Comparison of ENCODE assay signal across 8 cellular contexts in genomic region chr12:48183091-48183875, GRCh38. TPM values are rescaled to one million over a fixed set of nuclear protein-coding genes. Genes with fewer than 3 reads are reported as not detected.
DNase-seq lines count a peak whose midpoint lies in the region; ATAC-seq, FAIRE-seq and TF ChIP-seq lines count a peak whose summit lies in the region.

TSS of gene CCDC184 (plus strand) at chr12:48183644. CDS start at chr12:48184123, 479 bp downstream.

- FAIRE-seq in GM12891 (lab: Jason Lieb, UNC) (peak; percentile 94), bronchial epithelial cell (lab: Jason Lieb, UNC) (no peak), small intestine (lab: Jason Lieb, UNC) (no peak)

- H3K4me3 Mint-ChIP-seq in WTC11 (peak within 1 kb of the TSS; percentile 81), immature natural killer cell (peak within 1 kb of the TSS; percentile 91 to 94 (median 92))

- peak within 1 kb of the TSS in 1 of 2 donors; percentile 3 for H3K27ac ChIP-seq in small intestine (ENCODE audit: low read depth in 1 of 2, low read length in 1 of 2)

- H3K9me3 Mint-ChIP-seq in WTC11, result no peaks in the 10 kb centered on the region
- H3K9me3 Mint-ChIP-seq in immature natural killer cell, result no peaks in the 10 kb centered on the region

- H3K27me3 ChIP-seq in bronchial epithelial cell (ENCODE audit: control insufficient read depth, insufficient read depth, low read length) (peaks cover 29% of the 10 kb centered on the region), small intestine (ENCODE audit: control insufficient read depth in 2 of 2, insufficient read depth in 2 of 2, low read length in 2 of 2) (peaks cover 0 to 5% of the 10 kb centered on the region in 2 donors)

- peak within 1 kb of the TSS; percentile 51 for H3K27ac Mint-ChIP-seq in WTC11
- peak within 1 kb of the TSS; percentile 71 to 91 (median 87) for H3K27ac Mint-ChIP-seq in immature natural killer cell

- no peaks in the 10 kb centered on the region for H3K36me3 Mint-ChIP-seq in WTC11
- H3K36me3 Mint-ChIP-seq in immature natural killer cell, result no peaks in the 10 kb centered on the region

- TF ChIP-seq CTCF in WTC11 (IDR thresholded peaks at IDR 0.05), result no peak
- TF ChIP-seq CTCF in bronchial epithelial cell (IDR thresholded peaks at IDR 0.05; ENCODE audit: insufficient read depth, low read length, severe bottlenecking), result peak; percentile 31

- ATAC-seq in HG02759 (IDR thresholded peaks at IDR 0.05; ENCODE audit: unreplicated experiment) (peak; percentile 72), WTC11 (peak; percentile 85)

- DNase-seq in GM12891 (ENCODE audit: insufficient read length, low spot score), result peak; percentile 64
- peak; percentile 83 to 86 for DNase-seq in NCI-H1930 (lab: John Stamatoyannopoulos, UW)
- DNase-seq in WTC11 (ENCODE audit: low spot score), result peak; percentile 74
- DNase-seq in bronchial epithelial cell (ENCODE audit: low read depth), result peak; percentile 42
- DNase-seq in immature natural killer cell, result peak; percentile 82 to 85 (median 82)
- peak; percentile 63 for DNase-seq in small intestine
- no peak for DNase-seq in KG1 (lab: John Stamatoyannopoulos, UW)

- no peaks in the 10 kb centered on the region for H3K4me1 ChIP-seq in small intestine (ENCODE audit: control insufficient read depth in 2 of 2, insufficient read depth in 1 of 2, low read depth in 1 of 2, low read length in 1 of 2)

- H3K36me3 ChIP-seq in bronchial epithelial cell (ENCODE audit: control insufficient read depth, insufficient read depth, low read length), result no peaks in the 10 kb centered on the region
- H3K36me3 ChIP-seq in small intestine (ENCODE audit: control insufficient read depth in 2 of 2, insufficient read depth in 2 of 2, low read length in 2 of 2), result no peaks in the 10 kb centered on the region

- POLR2A ChIA-PET in WTC11 (lab: Charles Lee), result interaction anchor here (1.0 to 1.6 kb wide), 4 partner anchors 14 to 370 kb away, joined by 3 to 7 read pairs (median 3); partner anchors contain the start of gene ASB8

- TF ChIP-seq POLR2A in GM12891 (IDR thresholded peaks at IDR 0.05; ENCODE audit: low read depth, low read length), result no peak

- H3K9me3 ChIP-seq in small intestine (ENCODE audit: control insufficient read depth, low read depth), result no peaks in the 10 kb centered on the region

- H3K4me3 ChIP-seq in bronchial epithelial cell (ENCODE audit: low read depth, low read length) (peak within 1 kb of the TSS; percentile 38), small intestine (ENCODE audit: low read depth in 1 of 2, low read length in 2 of 2) (peak within 1 kb of the TSS; percentile 49 to 62)

- H3K27me3 Mint-ChIP-seq in WTC11 (ENCODE audit: low read depth), result peaks cover 99% of the 10 kb centered on the region
- H3K27me3 Mint-ChIP-seq in immature natural killer cell (ENCODE audit: low read depth in 3 of 3), result peaks cover 25 to 33% (median 25%) of the 10 kb centered on the region in 3 donors

- CTCF ChIA-PET in WTC11 (lab: Charles Lee), result interaction anchor here (0.8 to 2.4 kb wide), 21 partner anchors 10 to 435 kb away, joined by 3 to 23 read pairs (median 5); partner anchors contain the start of genes ASB8, PFKM, TMEM106C and VDR

- peaks cover 29% of the 10 kb centered on the region for H3K4me1 Mint-ChIP-seq in WTC11
- peaks cover 11 to 12% of the 10 kb centered on the region in 2 donors for H3K4me1 Mint-ChIP-seq in immature natural killer cell

- 0 to 2% (median 1%) methylated on average over 58 to 61 of the region's 61 CpGs for WGBS in small intestine, 3 donors

TF ChIP-seq in GM12891, 5 proteins besides CTCF, POLR2A, EP300 and RAD21:
- no peak for TF ChIP-seq POLR2AphosphoS5 (IDR thresholded peaks at IDR 0.05; ENCODE audit: low read depth, low read length)
- no peak for TF ChIP-seq SPI1 (IDR thresholded peaks at IDR 0.05; ENCODE audit: low read depth, low read length)
- no peak for TF ChIP-seq POU2F2 (IDR thresholded peaks at IDR 0.05; ENCODE audit: low read depth, low read length)
- no peak for TF ChIP-seq PAX5 (IDR thresholded peaks at IDR 0.05; ENCODE audit: insufficient read depth, low read length, severe bottlenecking)
- TF ChIP-seq TAF1 (IDR thresholded peaks at IDR 0.05; ENCODE audit: low read depth, low read length), result no peak

TF ChIP-seq in WTC11, 78 proteins besides CTCF, POLR2A, EP300 and RAD21 (continues in another document):
- TF ChIP-seq NR2C2 (CRISPR knock-in tag; IDR thresholded peaks at IDR 0.05) (no peak), RORB (CRISPR knock-in tag; IDR thresholded peaks at IDR 0.05) (no peak), ZBTB21 (CRISPR knock-in tag; IDR thresholded peaks at IDR 0.05; ENCODE audit: borderline replicate concordance) (no peak), FOXP1 (CRISPR knock-in tag; IDR thresholded peaks at IDR 0.05; ENCODE audit: borderline replicate concordance) (0 out of 2 replicates have a peak, but pooled peaks have one; percentile 23), MAX (CRISPR knock-in tag; IDR thresholded peaks at IDR 0.05) (no peak), STAT6 (CRISPR knock-in tag; conservative IDR thresholded peaks at IDR 0.05; ENCODE audit: low read depth) (no peak), ERG (CRISPR knock-in tag; IDR thresholded peaks at IDR 0.05) (no peak), TEAD1 (CRISPR knock-in tag; IDR thresholded peaks at IDR 0.05) (peak; percentile 49; the same call in 1 of the 2 replicates), ZNF219 (CRISPR knock-in tag; IDR thresholded peaks at IDR 0.05; ENCODE audit: borderline replicate concordance) (0 out of 2 replicates have a peak, but pooled peaks have one; percentile 23), ZNF281 (CRISPR knock-in tag; IDR thresholded peaks at IDR 0.05) (0 out of 2 replicates have a peak, but pooled peaks have one; percentile 42), FOXK1 (CRISPR knock-in tag; IDR thresholded peaks at IDR 0.05) (no peak), ZNF138 (CRISPR knock-in tag; conservative IDR thresholded peaks at IDR 0.05) (no peak)

RNA-seq across cellular contexts. Expression of gene CCDC184, which starts in this region (rescaled TPM):
- polyA plus RNA-seq in GM12891 (2012; ENCODE audit: low read depth, missing spikeins), result 0.14 TPM
- total RNA-seq in WTC11 (2021) (1.4 to 1.6 TPM (median 1.5 TPM) in 3 replicates), bronchial epithelial cell (not detected in 2 replicates)
- polyA plus RNA-seq in immature natural killer cell (under 1 TPM in 2 of 3 donors, not detected in 1; 0.23 to 0.44 TPM), small intestine (1 to 10 TPM in 1 of 3 donors, not detected in 2; 2.1 TPM)

Comparison
In these comparisons a context has a peak if more than half of its experiments do, and no peak if none do; other contexts are left out.
1. Peak in DNase-seq and H3K4me3 ChIP-seq in bronchial epithelial cell; RNA of the gene not detected or under 1 TPM.
2. Peak in DNase-seq in immature natural killer cell; RNA of the gene not detected or under 1 TPM.